Comparison of ENCODE assay signal across 18 cellular contexts in the genomic region with DNA sequence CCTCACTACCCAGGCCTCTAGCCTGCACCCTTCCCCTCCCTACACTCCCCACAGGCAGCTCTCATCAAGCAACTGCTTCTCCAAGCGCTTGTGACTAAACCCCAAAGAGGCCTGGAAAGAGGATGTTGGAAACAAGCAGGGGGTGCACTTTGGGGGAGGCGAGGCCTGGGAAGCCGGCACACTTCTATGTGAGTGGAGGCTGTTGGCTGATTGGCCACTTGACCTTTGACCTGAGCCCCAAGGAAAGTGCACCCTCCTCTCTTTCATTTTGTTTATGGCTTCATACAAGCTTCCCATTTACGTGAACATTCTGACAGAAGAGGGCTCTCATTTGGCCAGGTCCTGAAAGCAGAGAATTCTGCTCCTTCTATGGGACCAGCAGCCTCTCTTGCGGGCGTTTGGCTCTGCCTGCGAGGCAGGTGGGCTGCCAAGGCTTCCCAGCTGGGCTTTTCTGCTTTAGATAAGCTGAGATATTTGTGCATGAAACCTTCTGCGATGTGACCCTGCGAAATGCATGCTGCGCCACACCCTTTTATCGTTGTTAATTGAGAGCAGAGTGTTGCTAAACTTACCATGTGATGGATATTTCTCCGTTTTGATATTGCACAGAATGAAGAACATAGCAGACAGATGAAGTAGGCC.
"Had no signal": no experiment of that assay in that cellular context is flagged by ENCODE, and none has a peak within 500 bp of the region (broad histone marks: within the 10 kb centered on the region; RNA-seq: fewer than 3 reads in every experiment).

No MANE protein-coding gene starts in this region.

- ATAC-seq: activated naive CD4-positive, alpha-beta T cell treated with anti-CD3 and anti-CD28 coated beads, Interleukin-2, amount 50 U/mL, for 72 hours; naive thymus-derived CD8-positive, alpha-beta T cell; stimulated activated naive CD8-positive, alpha-beta T cell treated with anti-CD3 and anti-CD28 coated beads, Interleukin-15, Interleukin-2, amounts not matched to agents 100 U/mL and 50 U/mL, for 24 hours; T-helper 17 cell had no signal

- DNase-seq: activated CD4-positive, alpha-beta T cell treated with anti-CD3 and anti-CD28 coated beads, Interleukin-2, amount 50 U/mL, for 48 hours; activated gamma-delta T cell treated with Interleukin-2 at 50 U/mL for 16 hours; adrenal gland; dermis blood vessel endothelial cell; effector memory CD4-positive, alpha-beta T cell; immature natural killer cell; kidney glomerular epithelial cell; naive thymus-derived CD8-positive, alpha-beta T cell; nucleus accumbens; stimulated activated CD4-positive, alpha-beta T cell treated with anti-CD3 and anti-CD28 coated beads, Interleukin-2, amount 100 ng/mL, for 24 hours; stimulated activated naive CD8-positive, alpha-beta T cell treated with anti-CD3 and anti-CD28 coated beads, Interleukin-15, Interleukin-2, amounts not matched to agents 100 U/mL and 50 U/mL, for 24 hours; substantia nigra; T-helper 17 cell; uterus; WERI-Rb-1 had no signal

- H3K4me1 ChIP-seq: uterus had no signal

- H3K27me3 ChIP-seq: adrenal gland, tibial nerve, uterus had no signal

- H3K4me3 ChIP-seq: adrenal gland, tibial nerve, uterus had no signal

- H3K36me3 Mint-ChIP-seq: activated naive CD4-positive, alpha-beta T cell treated with anti-CD3 and anti-CD28 coated beads, Interleukin-2, amount 50 U/mL, for 72 hours; immature natural killer cell; memory B cell; naive thymus-derived CD8-positive, alpha-beta T cell had no signal

- H3K9me3 Mint-ChIP-seq: activated naive CD4-positive, alpha-beta T cell treated with anti-CD3 and anti-CD28 coated beads, Interleukin-2, amount 50 U/mL, for 72 hours; immature natural killer cell; memory B cell; naive thymus-derived CD8-positive, alpha-beta T cell had no signal

- H3K4me1 Mint-ChIP-seq: immature natural killer cell, memory B cell had no signal

- H3K9me3 ChIP-seq: adrenal gland, tibial nerve, uterus had no signal

- H3K36me3 ChIP-seq: adrenal gland, tibial nerve, uterus, WERI-Rb-1 had no signal

- H3K4me3 Mint-ChIP-seq: immature natural killer cell; memory B cell; naive thymus-derived CD8-positive, alpha-beta T cell; T-helper 17 cell had no signal

- H3K27ac Mint-ChIP-seq: activated naive CD4-positive, alpha-beta T cell treated with anti-CD3 and anti-CD28 coated beads, Interleukin-2, amount 50 U/mL, for 72 hours; immature natural killer cell; memory B cell; naive thymus-derived CD8-positive, alpha-beta T cell; T-helper 17 cell had no signal

- H3K27me3 Mint-ChIP-seq: memory B cell; naive thymus-derived CD8-positive, alpha-beta T cell; T-helper 17 cell had no signal

- H3K27ac ChIP-seq: adrenal gland, uterus, WERI-Rb-1 had no signal
